ENCODE assay signal across 8 cellular contexts in genomic region chr5:82276800-82277612, GRCh38. TPM values are rescaled to one million over a fixed set of nuclear protein-coding genes. Genes with fewer than 3 reads are reported as not detected.
A peak's percentile ranks its signal among the peaks of the same experiment; 100 is the strongest.
DNase-seq lines count a peak whose midpoint lies in the region; ATAC-seq and TF ChIP-seq lines count a peak whose summit lies in the region.

No MANE protein-coding gene starts in this region.

- peaks cover 20% of the 10 kb centered on the region for H3K79me2 ChIP-seq in SU-DHL-6 (ENCODE audit: insufficient read depth, low read length)

- no peak for DNase-seq in HAP-1 (ENCODE audit: low spot score in 2 of 2)
- DNase-seq in fibroblast of villous mesenchyme (ENCODE audit: low read depth): no peak
- no peak for DNase-seq in AG08396 (ENCODE audit: low spot score)
- no peak for DNase-seq in NOMO-1 treated with DMSO at 0.1 percent for 48 hours (lab: John Stamatoyannopoulos, UW; ENCODE audit: unreplicated experiment)
- no peak for DNase-seq in SK-N-DZ (ENCODE audit: low spot score)

- H3K9ac ChIP-seq in SU-DHL-6 (ENCODE audit: low read length): peak overlapping the region; percentile 81
- peak overlapping the region; percentile 100 for H3K9ac ChIP-seq in skeletal muscle satellite cell (ENCODE audit: low read depth, low read length)

- H3K36me3 ChIP-seq in HAP-1 (replicated peaks) (peaks cover 42% of the 10 kb centered on the region), SU-DHL-6 (ENCODE audit: low read length) (peaks cover 25% of the 10 kb centered on the region), skeletal muscle satellite cell (ENCODE audit: insufficient read depth, low read length) (peaks cover 42% of the 10 kb centered on the region)

- ATAC-seq in GM19463 (IDR thresholded peaks at IDR 0.05; ENCODE audit: unreplicated experiment): no peak

- no peaks in the 10 kb centered on the region for H3K27me3 ChIP-seq in HAP-1 (ENCODE audit: low read depth)
- H3K27me3 ChIP-seq in SU-DHL-6 (ENCODE audit: low read length): no peaks in the 10 kb centered on the region
- no peaks in the 10 kb centered on the region for H3K27me3 ChIP-seq in skeletal muscle satellite cell (ENCODE audit: control insufficient read depth, insufficient read depth, low read length)

- H3K4me2 ChIP-seq in SU-DHL-6 (ENCODE audit: low read depth, low read length, poor library complexity, severe bottlenecking) (peak overlapping the region; percentile 81), skeletal muscle satellite cell (ENCODE audit: low read length) (peak overlapping the region; percentile 90)

- H3K4me3 ChIP-seq in HAP-1 (peak overlapping the region; percentile 80), SU-DHL-6 (ENCODE audit: insufficient read depth, low read length, poor library complexity, severe bottlenecking) (peak overlapping the region; percentile 70), fibroblast of villous mesenchyme (ENCODE audit: low read depth, low read length) (peak overlapping the region; percentile 77), skeletal muscle satellite cell (ENCODE audit: low read length) (peak overlapping the region; percentile 98)

- no peaks in the 10 kb centered on the region for H3K9me2 ChIP-seq in SU-DHL-6 (replicated peaks; ENCODE audit: insufficient read depth, low read length)

- H2AFZ ChIP-seq in SU-DHL-6 (ENCODE audit: low read depth, low read length, severe bottlenecking): no peak overlapping the region

- TF ChIP-seq CTCF in SU-DHL-6 (IDR thresholded peaks at IDR 0.05; ENCODE audit: insufficient read depth, low read length, poor library complexity, severe bottlenecking) (no peak), fibroblast of villous mesenchyme (IDR thresholded peaks at IDR 0.05; ENCODE audit: insufficient read depth, low read depth, low read length) (no peak)

- peak overlapping the region; percentile 70 for H3K27ac ChIP-seq in SU-DHL-6 (ENCODE audit: low read depth, low read length)

- in situ Hi-C loops in HAP-1 (cut with MboI; ENCODE audit: low sequenced_read_pairs): no loop called here

- H3K9me3 ChIP-seq in HAP-1 (no peaks in the 10 kb centered on the region), SU-DHL-6 (ENCODE audit: insufficient read depth, low read length) (no peaks in the 10 kb centered on the region), skeletal muscle satellite cell (replicated peaks; ENCODE audit: low read length) (no peaks in the 10 kb centered on the region)

- peaks cover 45% of the 10 kb centered on the region for H3F3A ChIP-seq in SU-DHL-6 (ENCODE audit: insufficient read depth)

- peaks cover 5% of the 10 kb centered on the region; the same call in 1 of the 2 replicates for H3K4me1 ChIP-seq in HAP-1
- peaks cover 14% of the 10 kb centered on the region for H3K4me1 ChIP-seq in skeletal muscle satellite cell (ENCODE audit: control insufficient read depth, insufficient read depth, low read length)

- no peaks in the 10 kb centered on the region for H4K20me1 ChIP-seq in SU-DHL-6 (ENCODE audit: low read depth, low read length)

RNA-seq across cellular contexts. Expression of gene RPS23, which starts 1.1 kb away (rescaled TPM):
- 2,371 and 3,674 TPM in 2 replicates for total RNA-seq in fibroblast of villous mesenchyme
- 1,940 and 2,949 TPM in 2 replicates for total RNA-seq in skeletal muscle satellite cell (2012; rRNA removed)
- polyA plus RNA-seq in SK-N-DZ (2014; cell fraction: cytosol; rRNA removed): 5,699 and 6,256 TPM in 2 replicates
- polyA plus RNA-seq in SK-N-DZ (2014; cell fraction: nucleus; rRNA removed): 3,292 and 5,165 TPM in 2 replicates
